ENCODE assay signal across 8 cellular contexts in genomic region chr16:79261461-79261860, GRCh38.
DNase-seq lines count a peak whose midpoint lies in the region; ATAC-seq, FAIRE-seq and TF ChIP-seq lines count a peak whose summit lies in the region.

No MANE protein-coding gene starts in this region.

- no peaks in the 10 kb centered on the region for H3K9me3 Mint-ChIP-seq in activated naive CD4-positive, alpha-beta T cell treated with anti-CD3 and anti-CD28 coated beads for 36 hours

- FAIRE-seq in H1 (lab: Jason Lieb, UNC): no peak

- H3K18ac ChIP-seq in H1 (ENCODE audit: extremely low read depth, low read length) (no peak overlapping the region), trophoblast cell (ENCODE audit: low read length) (no peak overlapping the region)

- H3K4me2 ChIP-seq in H1 (ENCODE audit: insufficient read depth in 1 of 2, low read depth in 2 of 2, low read length in 2 of 2): no peak overlapping the region
- H3K4me2 ChIP-seq in trophoblast cell (ENCODE audit: low read length): no peak overlapping the region

- no peak overlapping the region for H2BK12ac ChIP-seq in H1 (ENCODE audit: low read depth, low read length)
- no peak overlapping the region for H2BK12ac ChIP-seq in trophoblast cell (ENCODE audit: low read length)

- no peak overlapping the region for H3K14ac ChIP-seq in H1 (ENCODE audit: insufficient read length)
- no peak overlapping the region for H3K14ac ChIP-seq in trophoblast cell (ENCODE audit: low read length)

- H3K79me2 ChIP-seq in H1 (ENCODE audit: control insufficient read depth in 1 of 2, insufficient read depth in 2 of 2, low read length in 2 of 2) (no peaks in the 10 kb centered on the region), trophoblast cell (ENCODE audit: control insufficient read depth, insufficient read depth, low read length, poor library complexity) (no peaks in the 10 kb centered on the region)

- TF ChIP-seq POLR2A in H1 (IDR thresholded peaks at IDR 0.05; ENCODE audit: control extremely low read depth in 1 of 2, low read depth in 2 of 2, low read length in 2 of 2): no peak

- 30% methylated on average over 5 of the region's 5 CpGs; no CpG with 5 or more reads in 1 of the 2 experiments for WGBS in H1 (ENCODE audit: extremely low coverage in 1 of 2, insufficient coverage in 1 of 2, insufficient read length in 1 of 2, insufficient replicate concordance in 2 of 2, low coverage in 1 of 2, low lambda C conversion rate in 2 of 2, missing lambda C conversion rate in 1 of 2), 2 experiments
- WGBS in trophoblast cell (ENCODE audit: extremely low coverage, insufficient coverage, insufficient read length): no CpG with 5 or more reads among the region's 5 CpGs

- H2BK15ac ChIP-seq in H1 (ENCODE audit: low read length): no peak overlapping the region

- H2BK20ac ChIP-seq in H1 (ENCODE audit: low read length): no peak overlapping the region

- POLR2A ChIA-PET in H1 (lab: Charles Lee; ENCODE audit: partially characterized antibody): no interaction called here

- H3K4me1 Mint-ChIP-seq in activated naive CD4-positive, alpha-beta T cell treated with anti-CD3 and anti-CD28 coated beads for 36 hours (ENCODE audit: low read depth): peaks cover 23% of the 10 kb centered on the region

- no peak overlapping the region for H3K27ac Mint-ChIP-seq in activated naive CD4-positive, alpha-beta T cell treated with anti-CD3 and anti-CD28 coated beads for 36 hours

- no peak overlapping the region for H3K9ac ChIP-seq in H1 (replicated peaks in 1 of 4; ENCODE audit: extremely low read depth in 1 of 4, low read depth in 3 of 4, low read length in 3 of 4)
- no peak overlapping the region for H3K9ac ChIP-seq in trophoblast cell (ENCODE audit: low read length)

- H3K4me3 ChIP-seq in SJCRH30 (no peak overlapping the region), H1 (ENCODE audit: extremely low read depth in 1 of 4, insufficient read depth in 2 of 4, low read depth in 3 of 4, low read length in 4 of 4) (no peak overlapping the region), trophoblast cell (ENCODE audit: low read depth, low read length) (no peak overlapping the region)

- H4K5ac ChIP-seq in H1 (ENCODE audit: insufficient read length, low read depth, low read length): no peak overlapping the region

- no peak for TF ChIP-seq EP300 in H1 (IDR thresholded peaks at IDR 0.05; ENCODE audit: borderline replicate concordance in 1 of 2, low read depth in 2 of 2, low read length in 2 of 2)

- H2AK5ac ChIP-seq in H1 (ENCODE audit: low read depth, low read length) (no peak overlapping the region), trophoblast cell (ENCODE audit: low read length) (no peak overlapping the region)

- H2BK5ac ChIP-seq in H1 (ENCODE audit: low read depth, low read length): no peak overlapping the region
- H2BK5ac ChIP-seq in trophoblast cell (ENCODE audit: low read depth, low read length, poor library complexity): no peak overlapping the region

- ATAC-seq in GM18520 (IDR thresholded peaks at IDR 0.05; ENCODE audit: unreplicated experiment): no peak

- H3K4me1 ChIP-seq in SJCRH30 (no peaks in the 10 kb centered on the region), H1 (replicated peaks in 1 of 4; ENCODE audit: control insufficient read depth in 3 of 4, insufficient read depth in 4 of 4, low read length in 3 of 4) (no peaks in the 10 kb centered on the region), trophoblast cell (ENCODE audit: control insufficient read depth in 1 of 2, insufficient read depth in 2 of 2, low read length in 2 of 2) (no peaks in the 10 kb centered on the region)

- intact Hi-C loops in activated naive CD4-positive, alpha-beta T cell treated with anti-CD3 and anti-CD28 coated beads for 36 hours (cut with micrococcal nuclease): loop anchor here (10.0 kb wide), 1 partner anchor 1743 kb away; the partner anchor contains the start of genes CENPN and CMC2

- H3K27me3 ChIP-seq in SJCRH30 (no peaks in the 10 kb centered on the region), H1 (replicated peaks in 1 of 4; ENCODE audit: control insufficient read depth in 3 of 4, extremely low read depth in 1 of 4, insufficient read depth in 3 of 4, low read length in 3 of 4) (no peaks in the 10 kb centered on the region; a peak in 1 of 7 replicates), trophoblast cell (ENCODE audit: insufficient read depth, low read length) (no peaks in the 10 kb centered on the region)

- H3K56ac ChIP-seq in H1 (replicated peaks; ENCODE audit: insufficient read length, low read depth, low read length): no peak overlapping the region

- H3K9me3 ChIP-seq in SJCRH30 (replicated peaks): no peaks in the 10 kb centered on the region
- H3K9me3 ChIP-seq in H1 (ENCODE audit: insufficient read depth in 2 of 2, low read depth in 1 of 2, low read length in 1 of 2): no peaks in the 10 kb centered on the region
- H3K9me3 ChIP-seq in trophoblast cell (ENCODE audit: insufficient read depth, low read depth, low read length): no peaks in the 10 kb centered on the region

- peak; percentile 61 for DNase-seq in activated naive CD4-positive, alpha-beta T cell treated with anti-CD3 and anti-CD28 coated beads for 36 hours
- DNase-seq in activated naive CD4-positive, alpha-beta T cell treated with anti-CD3 and anti-CD28 coated beads, Interleukin-2, amount 50 U/mL, for 16 hours: no peak
- DNase-seq in SJCRH30: peak; percentile 24 to 54
- peak; percentile 29 to 71 for DNase-seq in H1 (ENCODE audit: low read depth in 1 of 2, low spot score in 2 of 2)
- peak; percentile 17 to 25 for DNase-seq in trophoblast cell
- no peak for DNase-seq in NCI-H446 treated with DMSO at 0.1 percent for 48 hours (lab: John Stamatoyannopoulos, UW)
- no peak for DNase-seq in NCI-H446 (lab: John Stamatoyannopoulos, UW)

- H3K36me3 Mint-ChIP-seq in activated naive CD4-positive, alpha-beta T cell treated with anti-CD3 and anti-CD28 coated beads for 36 hours (ENCODE audit: low read depth): no peaks in the 10 kb centered on the region

- H4K20me1 ChIP-seq in H1 (replicated peaks in 1 of 2; ENCODE audit: control insufficient read depth in 1 of 2, insufficient read depth in 2 of 2, low read length in 2 of 2): no peaks in the 10 kb centered on the region

- H3K4me3 Mint-ChIP-seq in activated naive CD4-positive, alpha-beta T cell treated with anti-CD3 and anti-CD28 coated beads for 36 hours: no peak overlapping the region

- CTCF ChIA-PET in activated naive CD4-positive, alpha-beta T cell treated with anti-CD3 and anti-CD28 coated beads for 36 hours (lab: Charles Lee): interaction anchor here (0.6 to 1.9 kb wide), 4 partner anchors 37 to 555 kb away, joined by 3 to 7 read pairs (median 3); no protein-coding TSS in a partner anchor
- CTCF ChIA-PET in H1 (lab: Charles Lee; ENCODE audit: partially characterized antibody): interaction anchor here (0.7 to 2.5 kb wide), 14 partner anchors 9 to 448 kb away, joined by 3 to 9 read pairs (median 4); no protein-coding TSS in a partner anchor

- H2AFZ ChIP-seq in H1 (ENCODE audit: low read length) (no peak overlapping the region), trophoblast cell (ENCODE audit: insufficient read depth, low read length, poor library complexity) (no peak overlapping the region)

- H3K23me2 ChIP-seq in H1 (ENCODE audit: low read depth, low read length): no peaks in the 10 kb centered on the region

- H3K27ac ChIP-seq in SJCRH30: no peak overlapping the region
- H3K27ac ChIP-seq in H1 (ENCODE audit: low read depth, low read length): no peak overlapping the region
- H3K27ac ChIP-seq in trophoblast cell (ENCODE audit: low read depth, low read length): no peak overlapping the region

- H3K23ac ChIP-seq in H1 (ENCODE audit: insufficient read length): no peak overlapping the region
- H3K23ac ChIP-seq in trophoblast cell (ENCODE audit: low read length): no peak overlapping the region

- no peak overlapping the region for H4K8ac ChIP-seq in H1 (ENCODE audit: extremely low read depth, insufficient read depth, low read length)
- no peak overlapping the region for H4K8ac ChIP-seq in trophoblast cell (ENCODE audit: low read depth, low read length)

- TF ChIP-seq RAD21 in H1 (IDR thresholded peaks at IDR 0.05 in 1 of 2, conservative IDR thresholded peaks at IDR 0.05 in 1 of 2; ENCODE audit: low read depth in 2 of 2, low read length in 2 of 2): peak; percentile 80 to 89

- H3K79me1 ChIP-seq in H1 (ENCODE audit: low read depth, low read length): no peaks in the 10 kb centered on the region
- no peaks in the 10 kb centered on the region for H3K79me1 ChIP-seq in trophoblast cell (ENCODE audit: low read length)

- no peaks in the 10 kb centered on the region for H3K36me3 ChIP-seq in SJCRH30
- H3K36me3 ChIP-seq in H1 (ENCODE audit: control insufficient read depth in 2 of 4, insufficient read depth in 4 of 4, low read length in 3 of 4): no peaks in the 10 kb centered on the region
- no peaks in the 10 kb centered on the region for H3K36me3 ChIP-seq in trophoblast cell (ENCODE audit: control insufficient read depth in 1 of 2, insufficient read depth in 2 of 2, low read length in 2 of 2)

- no peak overlapping the region for H4K12ac ChIP-seq in trophoblast cell (ENCODE audit: low read depth, low read length)

- H3K27me3 Mint-ChIP-seq in activated naive CD4-positive, alpha-beta T cell treated with anti-CD3 and anti-CD28 coated beads for 36 hours (ENCODE audit: low read depth): peaks cover 28% of the 10 kb centered on the region

- no peak overlapping the region for H2BK120ac ChIP-seq in H1 (replicated peaks; ENCODE audit: low read depth, low read length)
- no peak overlapping the region for H2BK120ac ChIP-seq in trophoblast cell (ENCODE audit: insufficient read depth, low read length, poor library complexity)

- H4K91ac ChIP-seq in H1 (replicated peaks; ENCODE audit: insufficient read length, low read length) (no peak overlapping the region), trophoblast cell (ENCODE audit: low read depth, low read length) (no peak overlapping the region)

- peak; percentile 75 to 87 (median 85) for TF ChIP-seq CTCF in H1 (IDR thresholded peaks at IDR 0.05; ENCODE audit: control extremely low read depth in 1 of 3, insufficient read depth in 1 of 3, low read depth in 1 of 3, low read length in 3 of 3)

- no peak overlapping the region for H3K4ac ChIP-seq in H1 (replicated peaks; ENCODE audit: insufficient read length, low read depth, low read length)
- no peak overlapping the region for H3K4ac ChIP-seq in trophoblast cell (ENCODE audit: low read depth, low read length)

TF ChIP-seq in H1, 55 proteins besides CTCF, POLR2A, EP300 and RAD21:
- TF ChIP-seq SIRT6 (IDR thresholded peaks at IDR 0.05; ENCODE audit: low read length) (no peak), CREB1 (IDR thresholded peaks at IDR 0.05) (0 out of 2 replicates have a peak, but pooled peaks have one; percentile 15), ATF3 (IDR thresholded peaks at IDR 0.05; ENCODE audit: insufficient read depth, low read depth, low read length) (no peak), POLR2AphosphoS5 (IDR thresholded peaks at IDR 0.05; ENCODE audit: low read depth, low read length) (no peak)

Comparison
In these comparisons a context has a peak if more than half of its experiments do, and no peak if none do; other contexts are left out.
1. DNase-seq: peak in activated naive CD4-positive, alpha-beta T cell treated with anti-CD3 and anti-CD28 coated beads for 36 hours (single experiment), SJCRH30 (2 of 2), H1 (2 of 2) and trophoblast cell (2 of 2); none in activated naive CD4-positive, alpha-beta T cell treated with anti-CD3 and anti-CD28 coated beads, Interleukin-2, amount 50 U/mL, for 16 hours (single experiment), NCI-H446 treated with DMSO at 0.1 percent for 48 hours (single experiment) and NCI-H446 (0 of 2).